ENCODE assay signal across 1 cellular context in genomic region chr7:219581-220150, GRCh38.
TF ChIP-seq lines count a peak whose summit lies in the region.

No MANE protein-coding gene starts in this region.

TF ChIP-seq in HepG2, 621 proteins besides CTCF, POLR2A, EP300 and RAD21 (continued from another document and continues in another):
- TF ChIP-seq, protein P1, sequence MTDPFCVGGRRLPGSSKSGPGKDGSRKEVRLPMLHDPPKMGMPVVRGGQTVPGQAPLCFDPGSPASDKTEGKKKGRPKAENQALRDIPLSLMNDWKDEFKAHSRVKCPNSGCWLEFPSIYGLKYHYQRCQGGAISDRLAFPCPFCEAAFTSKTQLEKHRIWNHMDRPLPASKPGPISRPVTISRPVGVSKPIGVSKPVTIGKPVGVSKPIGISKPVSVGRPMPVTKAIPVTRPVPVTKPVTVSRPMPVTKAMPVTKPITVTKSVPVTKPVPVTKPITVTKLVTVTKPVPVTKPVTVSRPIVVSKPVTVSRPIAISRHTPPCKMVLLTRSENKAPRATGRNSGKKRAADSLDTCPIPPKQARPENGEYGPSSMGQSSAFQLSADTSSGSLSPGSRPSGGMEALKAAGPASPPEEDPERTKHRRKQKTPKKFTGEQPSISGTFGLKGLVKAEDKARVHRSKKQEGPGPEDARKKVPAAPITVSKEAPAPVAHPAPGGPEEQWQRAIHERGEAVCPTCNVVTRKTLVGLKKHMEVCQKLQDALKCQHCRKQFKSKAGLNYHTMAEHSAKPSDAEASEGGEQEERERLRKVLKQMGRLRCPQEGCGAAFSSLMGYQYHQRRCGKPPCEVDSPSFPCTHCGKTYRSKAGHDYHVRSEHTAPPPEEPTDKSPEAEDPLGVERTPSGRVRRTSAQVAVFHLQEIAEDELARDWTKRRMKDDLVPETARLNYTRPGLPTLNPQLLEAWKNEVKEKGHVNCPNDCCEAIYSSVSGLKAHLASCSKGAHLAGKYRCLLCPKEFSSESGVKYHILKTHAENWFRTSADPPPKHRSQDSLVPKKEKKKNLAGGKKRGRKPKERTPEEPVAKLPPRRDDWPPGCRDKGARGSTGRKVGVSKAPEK (CRISPR knock-in tag; IDR thresholded peaks at IDR 0.05; ENCODE audit: borderline replicate concordance) = no peak
- 0 out of 2 replicates have a peak, but pooled peaks have one; percentile 19 for TF ChIP-seq FOXK1 (CRISPR knock-in tag; IDR thresholded peaks at IDR 0.05; ENCODE audit: borderline replicate concordance, low read depth)
- TF ChIP-seq, protein P2, sequence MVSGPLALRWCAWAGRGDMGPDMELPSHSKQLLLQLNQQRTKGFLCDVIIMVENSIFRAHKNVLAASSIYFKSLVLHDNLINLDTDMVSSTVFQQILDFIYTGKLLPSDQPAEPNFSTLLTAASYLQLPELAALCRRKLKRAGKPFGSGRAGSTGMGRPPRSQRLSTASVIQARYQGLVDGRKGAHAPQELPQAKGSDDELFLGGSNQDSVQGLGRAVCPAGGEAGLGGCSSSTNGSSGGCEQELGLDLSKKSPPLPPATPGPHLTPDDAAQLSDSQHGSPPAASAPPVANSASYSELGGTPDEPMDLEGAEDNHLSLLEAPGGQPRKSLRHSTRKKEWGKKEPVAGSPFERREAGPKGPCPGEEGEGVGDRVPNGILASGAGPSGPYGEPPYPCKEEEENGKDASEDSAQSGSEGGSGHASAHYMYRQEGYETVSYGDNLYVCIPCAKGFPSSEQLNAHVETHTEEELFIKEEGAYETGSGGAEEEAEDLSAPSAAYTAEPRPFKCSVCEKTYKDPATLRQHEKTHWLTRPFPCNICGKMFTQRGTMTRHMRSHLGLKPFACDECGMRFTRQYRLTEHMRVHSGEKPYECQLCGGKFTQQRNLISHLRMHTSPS (CRISPR knock-in tag; IDR thresholded peaks at IDR 0.05; ENCODE audit: low read depth) = peak; percentile 94
- peak; percentile 77 for TF ChIP-seq PHF21A (CRISPR knock-in tag; IDR thresholded peaks at IDR 0.05)
- no peak; the same call in 1 of the 2 replicates for TF ChIP-seq ZNF543 (CRISPR knock-in tag; IDR thresholded peaks at IDR 0.05)
- peak; percentile 66; the same call in 1 of the 2 replicates for TF ChIP-seq SP5 (CRISPR knock-in tag; IDR thresholded peaks at IDR 0.05; ENCODE audit: borderline replicate concordance, low read depth)
- TF ChIP-seq, protein P3, sequence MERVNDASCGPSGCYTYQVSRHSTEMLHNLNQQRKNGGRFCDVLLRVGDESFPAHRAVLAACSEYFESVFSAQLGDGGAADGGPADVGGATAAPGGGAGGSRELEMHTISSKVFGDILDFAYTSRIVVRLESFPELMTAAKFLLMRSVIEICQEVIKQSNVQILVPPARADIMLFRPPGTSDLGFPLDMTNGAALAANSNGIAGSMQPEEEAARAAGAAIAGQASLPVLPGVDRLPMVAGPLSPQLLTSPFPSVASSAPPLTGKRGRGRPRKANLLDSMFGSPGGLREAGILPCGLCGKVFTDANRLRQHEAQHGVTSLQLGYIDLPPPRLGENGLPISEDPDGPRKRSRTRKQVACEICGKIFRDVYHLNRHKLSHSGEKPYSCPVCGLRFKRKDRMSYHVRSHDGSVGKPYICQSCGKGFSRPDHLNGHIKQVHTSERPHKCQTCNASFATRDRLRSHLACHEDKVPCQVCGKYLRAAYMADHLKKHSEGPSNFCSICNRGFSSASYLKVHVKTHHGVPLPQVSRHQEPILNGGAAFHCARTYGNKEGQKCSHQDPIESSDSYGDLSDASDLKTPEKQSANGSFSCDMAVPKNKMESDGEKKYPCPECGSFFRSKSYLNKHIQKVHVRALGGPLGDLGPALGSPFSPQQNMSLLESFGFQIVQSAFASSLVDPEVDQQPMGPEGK (CRISPR knock-in tag; IDR thresholded peaks at IDR 0.05) = peak; percentile 67; the same call in 1 of the 2 replicates
- TF ChIP-seq ZFX (CRISPR knock-in tag; IDR thresholded peaks at IDR 0.05; ENCODE audit: low read depth) = peak; percentile 75; the same call in 1 of the 2 replicates
- TF ChIP-seq SP1 (IDR thresholded peaks at IDR 0.05) = no peak
- no peak; the same call in 1 of the 2 replicates for TF ChIP-seq SP1 (CRISPR knock-in tag; IDR thresholded peaks at IDR 0.05)
- TF ChIP-seq, protein P4, sequence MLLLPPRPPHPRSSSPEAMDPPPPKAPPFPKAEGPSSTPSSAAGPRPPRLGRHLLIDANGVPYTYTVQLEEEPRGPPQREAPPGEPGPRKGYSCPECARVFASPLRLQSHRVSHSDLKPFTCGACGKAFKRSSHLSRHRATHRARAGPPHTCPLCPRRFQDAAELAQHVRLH (CRISPR knock-in tag; IDR thresholded peaks at IDR 0.05; ENCODE audit: borderline replicate concordance, low read depth) = peak; percentile 42; the same call in 1 of the 2 replicates
- no peak for TF ChIP-seq HMGXB4 (CRISPR knock-in tag; IDR thresholded peaks at IDR 0.05; ENCODE audit: borderline replicate concordance in 1 of 2, low read depth in 1 of 2)
- TF ChIP-seq ZBTB1 (CRISPR knock-in tag; IDR thresholded peaks at IDR 0.05; ENCODE audit: borderline replicate concordance) = no peak
- TF ChIP-seq MLLT10 (CRISPR knock-in tag; IDR thresholded peaks at IDR 0.05) = no peak
- no peak for TF ChIP-seq REL (CRISPR knock-in tag; conservative IDR thresholded peaks at IDR 0.05)
- no peak for TF ChIP-seq ZNF703 (CRISPR knock-in tag; IDR thresholded peaks at IDR 0.05; ENCODE audit: borderline replicate concordance)
- peak; percentile 72 for TF ChIP-seq KMT2A (CRISPR knock-in tag; IDR thresholded peaks at IDR 0.05)
- TF ChIP-seq ERF (CRISPR knock-in tag; IDR thresholded peaks at IDR 0.05) = peak; percentile 39; the same call in 1 of the 2 replicates
- no peak for TF ChIP-seq ZMYM2 (CRISPR knock-in tag; IDR thresholded peaks at IDR 0.05)
- peak; percentile 71; the same call in 1 of the 2 replicates for TF ChIP-seq ZBTB25 (CRISPR knock-in tag; IDR thresholded peaks at IDR 0.05)
- TF ChIP-seq U2AF2 (IDR thresholded peaks at IDR 0.05; ENCODE audit: low read depth, low read length) = no peak
- peak; percentile 61; the same call in 1 of the 2 replicates for TF ChIP-seq KLF9 (CRISPR knock-in tag; IDR thresholded peaks at IDR 0.05; ENCODE audit: low read depth)
- no peak for TF ChIP-seq FOXC1 (CRISPR knock-in tag; IDR thresholded peaks at IDR 0.05; ENCODE audit: borderline replicate concordance)
- TF ChIP-seq, protein P5, sequence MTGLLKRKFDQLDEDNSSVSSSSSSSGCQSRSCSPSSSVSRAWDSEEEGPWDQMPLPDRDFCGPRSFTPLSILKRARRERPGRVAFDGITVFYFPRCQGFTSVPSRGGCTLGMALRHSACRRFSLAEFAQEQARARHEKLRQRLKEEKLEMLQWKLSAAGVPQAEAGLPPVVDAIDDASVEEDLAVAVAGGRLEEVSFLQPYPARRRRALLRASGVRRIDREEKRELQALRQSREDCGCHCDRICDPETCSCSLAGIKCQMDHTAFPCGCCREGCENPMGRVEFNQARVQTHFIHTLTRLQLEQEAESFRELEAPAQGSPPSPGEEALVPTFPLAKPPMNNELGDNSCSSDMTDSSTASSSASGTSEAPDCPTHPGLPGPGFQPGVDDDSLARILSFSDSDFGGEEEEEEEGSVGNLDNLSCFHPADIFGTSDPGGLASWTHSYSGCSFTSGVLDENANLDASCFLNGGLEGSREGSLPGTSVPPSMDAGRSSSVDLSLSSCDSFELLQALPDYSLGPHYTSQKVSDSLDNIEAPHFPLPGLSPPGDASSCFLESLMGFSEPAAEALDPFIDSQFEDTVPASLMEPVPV (CRISPR knock-in tag; IDR thresholded peaks at IDR 0.05) = peak; percentile 73; the same call in 1 of the 2 replicates
- TF ChIP-seq ZNF264 (CRISPR knock-in tag; IDR thresholded peaks at IDR 0.05) = no peak
- peak; percentile 91 for TF ChIP-seq BCL6 (CRISPR knock-in tag; IDR thresholded peaks at IDR 0.05)
- peak; percentile 50 for TF ChIP-seq FOSL2 (CRISPR knock-in tag; IDR thresholded peaks at IDR 0.05)
- TF ChIP-seq, protein P6, sequence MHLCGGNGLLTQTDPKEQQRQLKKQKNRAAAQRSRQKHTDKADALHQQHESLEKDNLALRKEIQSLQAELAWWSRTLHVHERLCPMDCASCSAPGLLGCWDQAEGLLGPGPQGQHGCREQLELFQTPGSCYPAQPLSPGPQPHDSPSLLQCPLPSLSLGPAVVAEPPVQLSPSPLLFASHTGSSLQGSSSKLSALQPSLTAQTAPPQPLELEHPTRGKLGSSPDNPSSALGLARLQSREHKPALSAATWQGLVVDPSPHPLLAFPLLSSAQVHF (CRISPR knock-in tag; IDR thresholded peaks at IDR 0.05) = no peak
- 0 out of 2 replicates have a peak, but pooled peaks have one; percentile 51 for TF ChIP-seq SMAD3 (CRISPR knock-in tag; IDR thresholded peaks at IDR 0.05)
- TF ChIP-seq, protein P7, sequence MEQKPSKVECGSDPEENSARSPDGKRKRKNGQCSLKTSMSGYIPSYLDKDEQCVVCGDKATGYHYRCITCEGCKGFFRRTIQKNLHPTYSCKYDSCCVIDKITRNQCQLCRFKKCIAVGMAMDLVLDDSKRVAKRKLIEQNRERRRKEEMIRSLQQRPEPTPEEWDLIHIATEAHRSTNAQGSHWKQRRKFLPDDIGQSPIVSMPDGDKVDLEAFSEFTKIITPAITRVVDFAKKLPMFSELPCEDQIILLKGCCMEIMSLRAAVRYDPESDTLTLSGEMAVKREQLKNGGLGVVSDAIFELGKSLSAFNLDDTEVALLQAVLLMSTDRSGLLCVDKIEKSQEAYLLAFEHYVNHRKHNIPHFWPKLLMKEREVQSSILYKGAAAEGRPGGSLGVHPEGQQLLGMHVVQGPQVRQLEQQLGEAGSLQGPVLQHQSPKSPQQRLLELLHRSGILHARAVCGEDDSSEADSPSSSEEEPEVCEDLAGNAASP (CRISPR knock-in tag; IDR thresholded peaks at IDR 0.05; ENCODE audit: borderline replicate concordance) = peak; percentile 36; the same call in 1 of the 2 replicates
- 0 out of 2 replicates have a peak, but pooled peaks have one; percentile 25 for TF ChIP-seq ZNF335 (CRISPR knock-in tag; IDR thresholded peaks at IDR 0.05)
- TF ChIP-seq FOXJ3 (CRISPR knock-in tag; IDR thresholded peaks at IDR 0.05; ENCODE audit: borderline replicate concordance) = peak; percentile 60; the same call in 1 of the 2 replicates
- peak; percentile 96 for TF ChIP-seq CEBPB (IDR thresholded peaks at IDR 0.05; ENCODE audit: borderline replicate concordance, low read depth, low read length)
- no peak for TF ChIP-seq ZC3H4 (CRISPR knock-in tag; IDR thresholded peaks at IDR 0.05; ENCODE audit: borderline replicate concordance)
- peak; percentile 79 for TF ChIP-seq TARDBP (CRISPR knock-in tag; IDR thresholded peaks at IDR 0.05)
- peak; percentile 67 for TF ChIP-seq ARNT2 (CRISPR knock-in tag; IDR thresholded peaks at IDR 0.05; ENCODE audit: low read depth)
- 0 out of 2 replicates have a peak, but pooled peaks have one; percentile 54 for TF ChIP-seq TOPORS (CRISPR knock-in tag; IDR thresholded peaks at IDR 0.05)
- TF ChIP-seq ZSCAN31 (CRISPR knock-in tag; IDR thresholded peaks at IDR 0.05; ENCODE audit: low read depth) = no peak
- TF ChIP-seq ZNF550 (CRISPR knock-in tag; IDR thresholded peaks at IDR 0.05; ENCODE audit: borderline replicate concordance) = no peak
- TF ChIP-seq ZNF362 (CRISPR knock-in tag; IDR thresholded peaks at IDR 0.05; ENCODE audit: borderline replicate concordance) = 0 out of 2 replicates have a peak, but pooled peaks have one; percentile 3
- TF ChIP-seq GZF1 (CRISPR knock-in tag; IDR thresholded peaks at IDR 0.05) = no peak
- peak; percentile 53 for TF ChIP-seq ZFY (CRISPR knock-in tag; IDR thresholded peaks at IDR 0.05)
- TF ChIP-seq, protein P8, sequence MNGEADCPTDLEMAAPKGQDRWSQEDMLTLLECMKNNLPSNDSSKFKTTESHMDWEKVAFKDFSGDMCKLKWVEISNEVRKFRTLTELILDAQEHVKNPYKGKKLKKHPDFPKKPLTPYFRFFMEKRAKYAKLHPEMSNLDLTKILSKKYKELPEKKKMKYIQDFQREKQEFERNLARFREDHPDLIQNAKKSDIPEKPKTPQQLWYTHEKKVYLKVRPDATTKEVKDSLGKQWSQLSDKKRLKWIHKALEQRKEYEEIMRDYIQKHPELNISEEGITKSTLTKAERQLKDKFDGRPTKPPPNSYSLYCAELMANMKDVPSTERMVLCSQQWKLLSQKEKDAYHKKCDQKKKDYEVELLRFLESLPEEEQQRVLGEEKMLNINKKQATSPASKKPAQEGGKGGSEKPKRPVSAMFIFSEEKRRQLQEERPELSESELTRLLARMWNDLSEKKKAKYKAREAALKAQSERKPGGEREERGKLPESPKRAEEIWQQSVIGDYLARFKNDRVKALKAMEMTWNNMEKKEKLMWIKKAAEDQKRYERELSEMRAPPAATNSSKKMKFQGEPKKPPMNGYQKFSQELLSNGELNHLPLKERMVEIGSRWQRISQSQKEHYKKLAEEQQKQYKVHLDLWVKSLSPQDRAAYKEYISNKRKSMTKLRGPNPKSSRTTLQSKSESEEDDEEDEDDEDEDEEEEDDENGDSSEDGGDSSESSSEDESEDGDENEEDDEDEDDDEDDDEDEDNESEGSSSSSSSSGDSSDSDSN (CRISPR knock-in tag; IDR thresholded peaks at IDR 0.05) = peak; percentile 49
- TF ChIP-seq HOXA5 (CRISPR knock-in tag; IDR thresholded peaks at IDR 0.05) = no peak
- peak; percentile 82 for TF ChIP-seq ZNF121 (CRISPR knock-in tag; IDR thresholded peaks at IDR 0.05)
- TF ChIP-seq HNF4A (CRISPR knock-in tag; IDR thresholded peaks at IDR 0.05) = peak; percentile 62
- TF ChIP-seq CBFB (CRISPR knock-in tag; IDR thresholded peaks at IDR 0.05) = peak; percentile 56; the same call in 1 of the 2 replicates
- TF ChIP-seq DMAP1 (CRISPR knock-in tag; IDR thresholded peaks at IDR 0.05) = 0 out of 2 replicates have a peak, but pooled peaks have one; percentile 27
- TF ChIP-seq SSRP1 (CRISPR knock-in tag; IDR thresholded peaks at IDR 0.05) = no peak
